In the genomic region with DNA sequence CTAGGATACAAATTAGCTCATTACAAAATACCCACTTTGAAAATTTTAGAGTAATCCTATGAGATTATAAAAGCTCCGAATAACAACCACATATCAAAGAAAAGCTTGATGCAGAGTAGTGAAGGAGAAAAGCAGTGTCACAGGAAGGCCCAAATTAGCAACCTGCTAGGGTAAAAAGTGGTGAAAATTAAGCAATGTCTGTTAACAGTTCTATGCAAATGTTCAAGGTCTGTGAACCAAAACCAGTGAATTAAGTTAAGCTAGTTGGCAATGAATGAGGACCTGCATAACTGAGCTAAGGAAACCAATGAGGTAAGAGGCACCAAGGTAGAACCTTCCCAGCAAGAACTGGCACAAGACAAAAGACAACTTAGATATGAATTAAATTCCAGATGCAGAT, we compare ENCODE assay signal across 11 cellular contexts. TPM values are rescaled to one million over a fixed set of nuclear protein-coding genes. Genes with fewer than 3 reads are reported as not detected.
A peak's percentile ranks its signal among the peaks of the same experiment; 100 is the strongest.
DNase-seq lines count a peak whose midpoint lies in the region; ATAC-seq and TF ChIP-seq lines count a peak whose summit lies in the region.
"Had no signal": no experiment of that assay in that cellular context is flagged by ENCODE, and none has a peak within 500 bp of the region (broad histone marks: within the 10 kb centered on the region; RNA-seq: fewer than 3 reads in every experiment).

No MANE protein-coding gene starts in this region.

- POLR2A ChIA-PET in CD4-positive, alpha-beta T cell (lab: Charles Lee) = interaction anchor here (0.6 to 1.3 kb wide), 2 partner anchors 9 to 41 kb away, joined by 4 to 6 read pairs; no protein-coding TSS in a partner anchor

- intact Hi-C loops in CD4-positive, alpha-beta T cell (cut with DNase I, micrococcal nuclease) = no loop called here

- TF ChIP-seq POLR2A in GM18505 (IDR thresholded peaks at IDR 0.05; ENCODE audit: borderline replicate concordance, extremely low read depth, insufficient read depth, insufficient read length) = no peak

- ATAC-seq in GM18505 (IDR thresholded peaks at IDR 0.05; ENCODE audit: unreplicated experiment) (peak; percentile 88), GM21723 (IDR thresholded peaks at IDR 0.05; ENCODE audit: unreplicated experiment) (peak; percentile 86), HG03571 (IDR thresholded peaks at IDR 0.05; ENCODE audit: unreplicated experiment) (peak; percentile 83), HG03097 (IDR thresholded peaks at IDR 0.05; ENCODE audit: low FRiP score, unreplicated experiment) (no peak)
- ATAC-seq in CD4-positive, alpha-beta T cell (ENCODE audit: poor library complexity) = no peak

- in situ Hi-C loops in ACHN (cut with HindIII; ENCODE audit: low pct_ligation_motif_present, low pct_unique_long_range_greater_than_20kb, low sequenced_read_pairs) = no loop called here

- no peak for TF ChIP-seq CTCF in CD4-positive, alpha-beta T cell (IDR thresholded peaks at IDR 0.05)

- no peak overlapping the region for H3K27ac ChIP-seq in CD4-positive, alpha-beta T cell (ENCODE audit: low read depth, low read length)
- H3K27ac ChIP-seq: transverse colon had no signal

- H3K9me3 ChIP-seq in CD4-positive, alpha-beta T cell (ENCODE audit: control insufficient read depth, low read length) = no peaks in the 10 kb centered on the region
- H3K9me3 ChIP-seq: Caco-2, transverse colon had no signal

- CTCF ChIA-PET in CD4-positive, alpha-beta T cell (lab: Charles Lee) = interaction anchor here (1.3 kb wide), 1 partner anchor 19 kb away, joined by 3 read pairs; no protein-coding TSS in a partner anchor

- H3K4me1 Mint-ChIP-seq in immature natural killer cell = peaks cover 20 to 24% of the 10 kb centered on the region in 2 donors
- H3K4me1 Mint-ChIP-seq in CD4-positive, alpha-beta T cell (ENCODE audit: low read depth) = peaks cover 10% of the 10 kb centered on the region

- no peak overlapping the region for H3K4me3 Mint-ChIP-seq in immature natural killer cell
- no peak overlapping the region for H3K4me3 Mint-ChIP-seq in CD4-positive, alpha-beta T cell

- peaks cover 0 to 2% (median 0%) of the 10 kb centered on the region in 3 donors for H3K27me3 Mint-ChIP-seq in immature natural killer cell (ENCODE audit: low read depth in 3 of 3)
- no peaks in the 10 kb centered on the region for H3K27me3 Mint-ChIP-seq in CD4-positive, alpha-beta T cell

- peaks cover 1 to 4% (median 2%) of the 10 kb centered on the region in 3 donors for H3K36me3 Mint-ChIP-seq in immature natural killer cell
- no peaks in the 10 kb centered on the region for H3K36me3 Mint-ChIP-seq in CD4-positive, alpha-beta T cell (ENCODE audit: low read depth)

- H3K9me3 Mint-ChIP-seq in immature natural killer cell = no peaks in the 10 kb centered on the region
- H3K9me3 Mint-ChIP-seq in CD4-positive, alpha-beta T cell = no peaks in the 10 kb centered on the region

- DNase-seq in immature natural killer cell (no peak), NCI-H1417 treated with DMSO at 0.1 percent for 48 hours (lab: John Stamatoyannopoulos, UW) (no peak), ACHN (no peak)
- no peak for DNase-seq in CD4-positive, alpha-beta T cell
- DNase-seq: NCI-H2029 treated with DMSO at 0.1 percent for 48 hours, transverse colon had no signal

- no peaks in the 10 kb centered on the region for H3K27me3 ChIP-seq in CD4-positive, alpha-beta T cell (ENCODE audit: control insufficient read depth, insufficient read depth, low read length)
- H3K27me3 ChIP-seq: transverse colon had no signal

- H3K27ac Mint-ChIP-seq in immature natural killer cell = peak overlapping the region in 4 of 6 donors; percentile 11 to 56 (median 22)
- H3K27ac Mint-ChIP-seq in CD4-positive, alpha-beta T cell = no peak overlapping the region

RNA-seq across cellular contexts. Expression of a gene that starts 29.6 kb away (rescaled TPM):
- 1 to 10 TPM in 2 of 3 donors, not detected in 1; 1.3 to 5.0 TPM for polyA plus RNA-seq in immature natural killer cell
- 1 to 10 TPM; 8.2 to 9.6 TPM for total RNA-seq in CD4-positive, alpha-beta T cell

Comparison
In these comparisons a context has a peak if more than half of its experiments do, and no peak if none do; other contexts are left out.
1. ATAC-seq: peak in GM18505 (single experiment), GM21723 (single experiment) and HG03571 (single experiment); none in HG03097 (single experiment) and CD4-positive, alpha-beta T cell (single experiment).